ENCODE assay signal across 8 cellular contexts in the genomic region with DNA sequence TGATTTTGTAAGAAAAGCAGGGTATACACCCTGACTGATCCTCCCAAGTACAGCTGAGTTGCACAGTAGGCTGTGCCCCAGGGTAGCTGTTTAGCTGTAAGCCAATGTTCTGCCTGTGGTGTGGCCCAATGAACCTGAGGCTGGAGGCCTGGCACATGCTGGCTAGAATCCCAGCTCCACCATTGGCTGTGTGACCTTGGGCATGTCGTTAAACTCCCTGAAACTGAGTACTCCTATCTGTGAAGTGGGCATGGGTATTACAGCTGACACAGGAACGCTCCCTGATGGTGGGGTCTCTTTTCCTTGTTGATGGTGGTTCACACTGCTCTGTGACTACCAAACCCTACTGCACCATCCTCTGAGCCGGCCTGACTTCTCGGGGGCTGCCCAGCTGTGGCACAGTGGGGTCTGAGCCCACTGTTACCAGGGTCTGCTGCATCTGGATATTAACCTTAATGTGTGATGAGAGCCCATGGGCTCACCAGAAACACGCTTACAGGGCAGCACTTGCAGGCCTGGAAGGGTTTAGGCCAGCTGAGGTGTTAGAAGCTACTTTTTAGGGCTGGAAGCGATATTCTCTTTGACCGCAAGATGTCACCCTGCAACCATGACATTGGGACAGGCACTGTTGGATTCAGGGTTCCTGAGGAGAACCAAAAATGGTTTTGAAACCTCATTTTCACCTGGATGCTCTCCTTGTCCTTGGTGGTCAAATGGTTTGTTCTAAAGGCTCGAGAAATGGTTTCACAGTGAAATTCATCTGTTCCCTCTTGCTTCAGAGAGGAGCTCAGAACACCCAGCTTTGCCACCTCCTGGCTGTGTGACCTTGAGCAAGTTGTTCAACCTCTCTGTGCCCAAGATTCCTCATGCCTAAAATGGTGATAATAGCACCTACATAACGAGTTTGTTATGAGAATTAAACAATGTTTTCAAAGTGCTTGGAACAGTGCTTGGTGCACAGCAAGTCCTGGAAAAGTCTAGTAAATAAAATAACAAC. TPM values are rescaled to one million over a fixed set of nuclear protein-coding genes. Genes with fewer than 3 reads are reported as not detected.
DNase-seq lines count a peak whose midpoint lies in the region; ATAC-seq, FAIRE-seq and TF ChIP-seq lines count a peak whose summit lies in the region.

No MANE protein-coding gene starts in this region.

- no peaks in the 10 kb centered on the region for H3K36me3 ChIP-seq in left ventricle myocardium inferior

- peaks cover 9% of the 10 kb centered on the region for H3K27me3 ChIP-seq in left ventricle myocardium inferior (ENCODE audit: low read depth)

- H3K27ac ChIP-seq in left ventricle myocardium inferior (replicated peaks): no peak overlapping the region

- no peak overlapping the region for H3K4me3 ChIP-seq in left ventricle myocardium inferior

- intact Hi-C loops in left ventricle myocardium inferior (cut with micrococcal nuclease): loop anchor here (10.0 kb wide), 1 partner anchor 1267 kb away; no protein-coding TSS in a partner anchor

- H3K4me1 ChIP-seq in left ventricle myocardium inferior: peaks cover 11% of the 10 kb centered on the region

- no peak for FAIRE-seq in D721Med (lab: Jason Lieb, UNC)

- H3K9me3 ChIP-seq in left ventricle myocardium inferior (replicated peaks): no peaks in the 10 kb centered on the region

- in situ Hi-C loops in SK-MEL-5 (cut with HindIII; ENCODE audit: low pct_unique_long_range_greater_than_20kb, low sequenced_read_pairs): no loop called here

- DNase-seq in D721Med (ENCODE audit: insufficient read length, low spot score): no peak
- DNase-seq in SK-MEL-5 (ENCODE audit: low read depth, low spot score): peak; percentile 78
- peak; percentile 33 for DNase-seq in amniotic stem cell (lab: John Stamatoyannopoulos, UW)
- no peak for DNase-seq in left ventricle myocardium inferior
- DNase-seq in retina: peak; percentile 72
- no peak for DNase-seq in ureter (ENCODE audit: low spot score)

- peak; percentile 47 for ATAC-seq in HG02678 (IDR thresholded peaks at IDR 0.05; ENCODE audit: unreplicated experiment)
- ATAC-seq in GM21528 (IDR thresholded peaks at IDR 0.05; ENCODE audit: low FRiP score, unreplicated experiment): no peak

- TF ChIP-seq CTCF in D721Med (IDR thresholded peaks at IDR 0.05; ENCODE audit: insufficient read depth, missing control alignments) (peak; percentile 84), left ventricle myocardium inferior (IDR thresholded peaks at IDR 0.05; ENCODE audit: borderline replicate concordance) (peak; percentile 88)

RNA-seq across cellular contexts. Expression of a gene that starts 6.8 kb away (rescaled TPM):
- not detected in 2 replicates for total RNA-seq in SK-MEL-5 (2014; rRNA removed; shearing (Covaris generic))
- polyA plus RNA-seq in SK-MEL-5 (2015; cell fraction: cytosol; rRNA removed): not detected in 2 replicates
- not detected in 2 replicates for polyA plus RNA-seq in SK-MEL-5 (2015; cell fraction: nucleus; rRNA removed)
- 44.5 TPM for total RNA-seq in left ventricle myocardium inferior
- total RNA-seq in ureter: 6.2 TPM

Comparison
In these comparisons a context has a peak if more than half of its experiments do, and no peak if none do; other contexts are left out.
1. DNase-seq: peak in SK-MEL-5 (single experiment), amniotic stem cell (single experiment) and retina (single experiment); none in D721Med (single experiment), left ventricle myocardium inferior (single experiment) and ureter (single experiment).